Comparison of ENCODE assay signal across 8 cellular contexts in the genomic region with DNA sequence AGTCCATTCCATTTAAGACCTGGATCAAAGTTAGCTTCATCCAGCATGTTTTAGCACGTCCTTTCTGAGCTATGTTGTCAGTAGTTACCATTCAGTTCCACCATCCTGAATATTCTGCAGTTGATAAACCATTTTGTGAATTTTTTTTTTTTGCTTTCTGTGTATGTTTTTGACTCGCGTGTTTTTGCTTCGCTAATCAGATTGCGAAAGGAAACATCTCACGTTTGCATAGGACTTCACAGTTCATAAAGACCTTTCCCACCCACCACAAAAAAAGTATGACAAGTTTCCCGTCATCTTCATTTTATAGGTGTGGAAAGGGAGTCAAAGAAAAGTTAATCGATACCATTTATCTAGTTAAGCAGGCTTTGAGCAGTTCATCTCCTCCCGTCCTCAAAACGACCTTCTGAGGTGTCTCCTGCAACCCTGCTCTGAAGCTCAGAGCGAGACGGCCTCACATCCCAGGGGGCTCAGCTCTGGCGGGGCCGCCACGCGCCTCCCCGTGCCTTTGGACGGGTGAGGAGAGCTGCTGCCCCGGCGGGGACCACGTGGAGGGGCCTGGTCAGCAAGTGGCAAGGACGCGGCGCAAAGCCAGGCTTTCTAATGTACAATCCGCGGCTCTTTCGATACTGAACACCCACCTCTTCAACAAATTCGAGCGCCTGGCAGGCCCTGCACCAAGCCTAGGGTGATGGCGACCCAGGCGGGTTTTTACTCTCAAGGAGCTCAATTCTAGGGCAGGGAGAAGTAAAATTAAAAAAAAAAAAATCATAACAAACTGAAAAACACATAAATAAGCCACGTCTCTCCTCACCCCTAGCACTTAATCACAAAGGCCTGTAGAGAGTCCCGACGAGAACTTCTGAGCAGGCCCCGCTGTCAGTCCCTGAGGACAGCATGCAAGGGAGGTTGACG. TPM values are rescaled to one million over a fixed set of nuclear protein-coding genes. Genes with fewer than 3 reads are reported as not detected.
A peak's percentile ranks its signal among the peaks of the same experiment; 100 is the strongest.
DNase-seq lines count a peak whose midpoint lies in the region; ATAC-seq and TF ChIP-seq lines count a peak whose summit lies in the region.

No MANE protein-coding gene starts in this region.

- H3K9me3 ChIP-seq in cardiac muscle cell (ENCODE audit: low read depth): no peaks in the 10 kb centered on the region

- H3K27me3 ChIP-seq in cardiac muscle cell: no peaks in the 10 kb centered on the region

- peaks cover 14% of the 10 kb centered on the region for H3K27me3 Mint-ChIP-seq in activated naive CD4-positive, alpha-beta T cell treated with anti-CD3 and anti-CD28 coated beads, Interleukin-2, amount 10 ng/mL, durations not matched to agents 7 days and 5 days

- peaks cover 10% of the 10 kb centered on the region for H3K36me3 Mint-ChIP-seq in activated naive CD4-positive, alpha-beta T cell treated with anti-CD3 and anti-CD28 coated beads, Interleukin-2, amount 10 ng/mL, durations not matched to agents 7 days and 5 days

- no peaks in the 10 kb centered on the region for H3K36me3 ChIP-seq in cardiac muscle cell

- H3K4me1 ChIP-seq in cardiac muscle cell (ENCODE audit: low read depth): peaks cover 12% of the 10 kb centered on the region

- peak overlapping the region; percentile 85 for H3K27ac Mint-ChIP-seq in activated naive CD4-positive, alpha-beta T cell treated with anti-CD3 and anti-CD28 coated beads, Interleukin-2, amount 10 ng/mL, durations not matched to agents 7 days and 5 days

- no peak for TF ChIP-seq CTCF in cardiac muscle cell (IDR thresholded peaks at IDR 0.05; ENCODE audit: low read depth, low read length)

- DNase-seq in NCI-H146 (lab: John Stamatoyannopoulos, UW) (peak; percentile 48), NCI-H146 treated with DMSO at 0.1 percent for 48 hours (lab: John Stamatoyannopoulos, UW; ENCODE audit: unreplicated experiment) (no peak), cardiac muscle cell (ENCODE audit: low read depth in 1 of 2, low spot score in 1 of 2) (peak in 1 of 2 donors; percentile 50), pons (ENCODE audit: low spot score) (peak; percentile 20), NCI-H526 treated with DMSO at 0.1 percent for 48 hours (lab: John Stamatoyannopoulos, UW) (no peak)
- peak; percentile 32 for DNase-seq in activated naive CD4-positive, alpha-beta T cell treated with anti-CD3 and anti-CD28 coated beads, Interleukin-2, amount 10 ng/mL, durations not matched to agents 7 days and 5 days

- H3K4me3 ChIP-seq in cardiac muscle cell: peak overlapping the region; percentile 91

- H3K4me3 Mint-ChIP-seq in activated naive CD4-positive, alpha-beta T cell treated with anti-CD3 and anti-CD28 coated beads, Interleukin-2, amount 10 ng/mL, durations not matched to agents 7 days and 5 days: peak overlapping the region; percentile 95

- H3K4me1 Mint-ChIP-seq in activated naive CD4-positive, alpha-beta T cell treated with anti-CD3 and anti-CD28 coated beads, Interleukin-2, amount 10 ng/mL, durations not matched to agents 7 days and 5 days: peaks cover 25% of the 10 kb centered on the region

- peak overlapping the region; percentile 99 for H3K27ac ChIP-seq in cardiac muscle cell

- ATAC-seq in HG03571 (IDR thresholded peaks at IDR 0.05; ENCODE audit: unreplicated experiment) (peak; percentile 8), GM18907 (IDR thresholded peaks at IDR 0.05; ENCODE audit: unreplicated experiment) (no peak)

- peaks cover 5% of the 10 kb centered on the region for H3K9me3 Mint-ChIP-seq in activated naive CD4-positive, alpha-beta T cell treated with anti-CD3 and anti-CD28 coated beads, Interleukin-2, amount 10 ng/mL, durations not matched to agents 7 days and 5 days

- CTCF ChIA-PET in activated naive CD4-positive, alpha-beta T cell treated with anti-CD3 and anti-CD28 coated beads, Interleukin-2, amount 10 ng/mL, durations not matched to agents 7 days and 5 days (lab: Charles Lee): interaction anchor here (0.6 kb wide), 1 partner anchor 163 kb away, joined by 3 read pairs; no protein-coding TSS in a partner anchor

RNA-seq across cellular contexts. Expression of gene TMEM263, which starts 1.0 kb away (rescaled TPM):
- 68.1 and 87.4 TPM in 2 replicates for total RNA-seq in cardiac muscle cell
- 77.8 and 86.3 TPM in 2 replicates for polyA plus RNA-seq in cardiac muscle cell

RNA-seq across cellular contexts. Expression of gene MTERF2, which starts 32.2 kb away (rescaled TPM):
- 32.0 and 52.0 TPM in 2 replicates for total RNA-seq in cardiac muscle cell
- 66.1 and 84.8 TPM in 2 replicates for polyA plus RNA-seq in cardiac muscle cell

Comparison
In these comparisons a context has a peak if more than half of its experiments do, and no peak if none do; other contexts are left out.
1. DNase-seq: peak in NCI-H146 (single experiment), activated naive CD4-positive, alpha-beta T cell treated with anti-CD3 and anti-CD28 coated beads, Interleukin-2, amount 10 ng/mL, durations not matched to agents 7 days and 5 days (single experiment) and pons (single experiment); none in NCI-H146 treated with DMSO at 0.1 percent for 48 hours (single experiment) and NCI-H526 treated with DMSO at 0.1 percent for 48 hours (single experiment).